ENCODE assay signal across 1 cellular context in the genomic region with DNA sequence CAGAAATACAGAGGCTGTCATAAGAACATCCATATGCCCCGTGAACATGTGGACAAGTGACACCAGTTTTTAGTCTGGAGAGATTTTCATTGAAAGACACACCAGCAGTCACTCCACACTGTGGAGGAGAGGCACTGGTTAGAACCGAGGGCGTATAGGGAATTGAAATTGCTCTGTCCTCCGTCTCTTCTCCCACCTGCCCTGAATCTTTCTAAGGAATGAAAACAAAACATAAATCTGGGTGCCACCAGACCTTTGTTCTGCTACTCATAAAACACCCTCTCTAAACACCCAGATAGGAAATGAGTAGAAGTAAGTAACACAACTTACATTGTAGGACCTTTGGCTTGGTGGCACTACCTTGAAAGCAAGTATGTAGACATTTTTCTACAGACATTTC.
TF ChIP-seq lines count a peak whose summit lies in the region.

No MANE protein-coding gene starts in this region.

TF ChIP-seq in H1, 55 proteins besides CTCF, POLR2A, EP300 and RAD21:
- no peak for TF ChIP-seq HDAC6 (IDR thresholded peaks at IDR 0.05; ENCODE audit: low read depth, low read length)
- no peak for TF ChIP-seq NRF1 (IDR thresholded peaks at IDR 0.05; ENCODE audit: low read depth, low read length)
- TF ChIP-seq, protein P1, sequence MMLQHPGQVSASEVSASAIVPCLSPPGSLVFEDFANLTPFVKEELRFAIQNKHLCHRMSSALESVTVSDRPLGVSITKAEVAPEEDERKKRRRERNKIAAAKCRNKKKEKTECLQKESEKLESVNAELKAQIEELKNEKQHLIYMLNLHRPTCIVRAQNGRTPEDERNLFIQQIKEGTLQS (IDR thresholded peaks at IDR 0.05; ENCODE audit: insufficient read depth, low read depth, low read length) = no peak
- no peak for TF ChIP-seq NANOG (IDR thresholded peaks at IDR 0.05; ENCODE audit: insufficient read depth, low read depth, low read length, poor library complexity, severe bottlenecking)
- TF ChIP-seq JUN (IDR thresholded peaks at IDR 0.05; ENCODE audit: low read depth, low read length) = no peak
- TF ChIP-seq TEAD4 (IDR thresholded peaks at IDR 0.05; ENCODE audit: low read depth, low read length) = no peak
- no peak for TF ChIP-seq RBBP5 (IDR thresholded peaks at IDR 0.05; ENCODE audit: borderline replicate concordance, low read depth, low read length)
- no peak for TF ChIP-seq TAF7 (optimal IDR thresholded peaks at IDR 0.05; ENCODE audit: borderline replicate concordance, low read depth, low read length)
- TF ChIP-seq JUND (IDR thresholded peaks at IDR 0.05; ENCODE audit: low read length) = no peak
- no peak for TF ChIP-seq PHF8 (conservative IDR thresholded peaks at IDR 0.05; ENCODE audit: low read depth, low read length)
- no peak for TF ChIP-seq RXRA (IDR thresholded peaks at IDR 0.05; ENCODE audit: insufficient read depth, low read depth, low read length)
- no peak for TF ChIP-seq ATF2 (IDR thresholded peaks at IDR 0.05; ENCODE audit: low read length)
- TF ChIP-seq, protein P2, sequence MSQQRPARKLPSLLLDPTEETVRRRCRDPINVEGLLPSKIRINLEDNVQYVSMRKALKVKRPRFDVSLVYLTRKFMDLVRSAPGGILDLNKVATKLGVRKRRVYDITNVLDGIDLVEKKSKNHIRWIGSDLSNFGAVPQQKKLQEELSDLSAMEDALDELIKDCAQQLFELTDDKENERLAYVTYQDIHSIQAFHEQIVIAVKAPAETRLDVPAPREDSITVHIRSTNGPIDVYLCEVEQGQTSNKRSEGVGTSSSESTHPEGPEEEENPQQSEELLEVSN (IDR thresholded peaks at IDR 0.05) = no peak
- TF ChIP-seq RFX5 (IDR thresholded peaks at IDR 0.05; ENCODE audit: borderline replicate concordance, low read depth, low read length) = no peak
- TF ChIP-seq SAP30 (IDR thresholded peaks at IDR 0.05; ENCODE audit: insufficient read depth, insufficient replicate concordance, low read length) = no peak
- TF ChIP-seq KDM1A (IDR thresholded peaks at IDR 0.05; ENCODE audit: borderline replicate concordance, low read length) = no peak
- TF ChIP-seq RNF2 (IDR thresholded peaks at IDR 0.05; ENCODE audit: borderline replicate concordance, low read depth, low read length, missing control alignments, poor library complexity, severe bottlenecking) = no peak
- no peak for TF ChIP-seq SUZ12 (IDR thresholded peaks at IDR 0.05; ENCODE audit: low read length)
- TF ChIP-seq SIN3A (conservative IDR thresholded peaks at IDR 0.05 in 1 of 2, IDR thresholded peaks at IDR 0.05 in 1 of 2; ENCODE audit: low read depth in 1 of 2, low read length in 2 of 2) = no peak
- no peak for TF ChIP-seq EGR1 (IDR thresholded peaks at IDR 0.05; ENCODE audit: borderline replicate concordance, low read depth, low read length)
